ENCODE assay signal across 8 cellular contexts in the genomic region with DNA sequence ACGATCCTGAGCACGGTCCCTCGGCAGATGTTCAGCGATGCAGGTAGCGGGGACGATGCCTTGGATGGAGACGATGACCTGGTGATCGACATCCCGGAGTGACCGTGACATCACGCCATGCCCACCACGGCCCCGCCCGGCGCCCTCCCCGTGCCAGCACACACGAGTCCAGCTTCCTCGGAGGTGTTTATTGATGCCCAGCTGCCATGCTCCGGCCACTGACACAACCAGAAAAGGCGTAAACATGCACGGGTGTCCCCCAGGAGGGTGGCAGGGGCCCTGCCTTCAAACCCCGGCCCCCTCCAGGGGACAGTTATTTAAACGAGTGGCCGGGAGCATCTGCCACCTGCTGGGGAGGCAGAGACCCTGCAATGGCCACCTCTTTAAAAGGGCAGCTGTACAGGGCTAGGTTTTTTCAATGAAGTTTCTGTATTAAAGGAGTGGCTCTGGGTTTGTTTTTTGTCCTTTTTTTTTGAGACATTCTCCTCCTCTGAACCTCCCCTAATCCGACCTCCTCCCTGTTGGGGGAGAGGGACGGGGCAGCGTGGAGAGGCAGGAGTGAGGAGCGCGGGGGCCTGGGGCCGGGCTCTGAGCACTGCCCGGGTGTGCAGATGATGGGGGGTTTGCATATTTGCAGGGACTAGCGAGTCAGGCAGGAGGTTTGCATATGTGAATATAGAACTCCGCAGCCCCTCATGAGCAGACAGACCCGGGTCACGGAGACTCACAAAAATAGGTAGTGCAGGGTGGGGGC.
DNase-seq lines count a peak whose midpoint lies in the region; ATAC-seq and TF ChIP-seq lines count a peak whose summit lies in the region.

No MANE protein-coding gene starts in this region.

- peaks cover 49% of the 10 kb centered on the region for H3K36me3 Mint-ChIP-seq in activated T-cell treated with anti-CD3 and anti-CD28 coated beads, Interleukin-2, amount 50 U/mL, for 24 hours (ENCODE audit: low read depth)

- H3K27me3 Mint-ChIP-seq in activated T-cell treated with anti-CD3 and anti-CD28 coated beads, Interleukin-2, amount 50 U/mL, for 24 hours: peaks cover 21% of the 10 kb centered on the region

- no peak overlapping the region for H3K4me3 Mint-ChIP-seq in activated T-cell treated with anti-CD3 and anti-CD28 coated beads, Interleukin-2, amount 50 U/mL, for 24 hours

- peak in 4 of 6 experiments; percentile 17 to 39 (median 24) for DNase-seq in stimulated activated naive CD4-positive, alpha-beta T cell (lab: John Stamatoyannopoulos, UW)
- DNase-seq in stimulated activated naive CD4-positive, alpha-beta T cell treated with Interleukin-2 at 50 U/mL for 16 hours (lab: John Stamatoyannopoulos, UW): no peak
- DNase-seq in NCI-H2029 (lab: John Stamatoyannopoulos, UW): peak; percentile 48
- DNase-seq in activated T-cell treated with anti-CD3 and anti-CD28 coated beads, Interleukin-2, amount 50 U/mL, for 24 hours: peak; percentile 50
- peak; percentile 40 for DNase-seq in glomerular visceral epithelial cell (ENCODE audit: extremely low spot score)
- no peak for DNase-seq in retinal pigment epithelial cell (ENCODE audit: low read depth)

- H3K27ac Mint-ChIP-seq in activated T-cell treated with anti-CD3 and anti-CD28 coated beads, Interleukin-2, amount 50 U/mL, for 24 hours: peak overlapping the region; percentile 8

- peaks cover 11% of the 10 kb centered on the region for H3K4me1 Mint-ChIP-seq in activated T-cell treated with anti-CD3 and anti-CD28 coated beads, Interleukin-2, amount 50 U/mL, for 24 hours (ENCODE audit: low read depth)

- ATAC-seq in GM21423 (IDR thresholded peaks at IDR 0.05; ENCODE audit: unreplicated experiment) (no peak), GM19023 (IDR thresholded peaks at IDR 0.05; ENCODE audit: unreplicated experiment) (no peak)

- no peaks in the 10 kb centered on the region for H3K9me3 Mint-ChIP-seq in activated T-cell treated with anti-CD3 and anti-CD28 coated beads, Interleukin-2, amount 50 U/mL, for 24 hours

- peak; percentile 86 for TF ChIP-seq CTCF in retinal pigment epithelial cell (conservative IDR thresholded peaks at IDR 0.05; ENCODE audit: low read depth, low read length)

- no peak overlapping the region for H3K4me3 ChIP-seq in retinal pigment epithelial cell (ENCODE audit: low read length)

Comparison
In these comparisons a context has a peak if more than half of its experiments do, and no peak if none do; other contexts are left out.
1. DNase-seq: peak in stimulated activated naive CD4-positive, alpha-beta T cell (4 of 6), NCI-H2029 (single experiment), activated T-cell treated with anti-CD3 and anti-CD28 coated beads, Interleukin-2, amount 50 U/mL, for 24 hours (single experiment) and glomerular visceral epithelial cell (single experiment); none in stimulated activated naive CD4-positive, alpha-beta T cell treated with Interleukin-2 at 50 U/mL for 16 hours (single experiment) and retinal pigment epithelial cell (single experiment).